8 cellular contexts compared by ENCODE assay signal in genomic region chr1:151326619-151327222, GRCh38. TPM values are rescaled to one million over a fixed set of nuclear protein-coding genes. Genes with fewer than 3 reads are reported as not detected.
DNase-seq lines count a peak whose midpoint lies in the region; ATAC-seq, FAIRE-seq and TF ChIP-seq lines count a peak whose summit lies in the region.

No MANE protein-coding gene starts in this region.

- no peaks in the 10 kb centered on the region for H3K27me3 Mint-ChIP-seq in T-cell

- H3K9me3 Mint-ChIP-seq in T-cell: no peaks in the 10 kb centered on the region

- H3K4me1 Mint-ChIP-seq in T-cell: peaks cover 42 to 52% (median 52%) of the 10 kb centered on the region in 3 donors

- CTCF ChIA-PET in T-cell (lab: Charles Lee): interaction anchor here in 1 of 2 donors (0.5 to 2.7 kb wide), 7 partner anchors 12 to 437 kb away, joined by 3 to 36 read pairs (median 4); partner anchors contain the start of genes MRPL9, RFX5 and TMOD4

- peak overlapping the region; percentile 94 to 97 for H3K27ac Mint-ChIP-seq in T-cell

- H3K4me3 Mint-ChIP-seq in T-cell: peak overlapping the region; percentile 88 to 98 (median 96)

- peak; percentile 66 for ATAC-seq in GM19351 (IDR thresholded peaks at IDR 0.05; ENCODE audit: unreplicated experiment)
- ATAC-seq in HG03520 (IDR thresholded peaks at IDR 0.05; ENCODE audit: unreplicated experiment): peak; percentile 46
- ATAC-seq in T-cell (replicated peaks in 1 of 4): peak; percentile 35 to 47 (median 45)

- FAIRE-seq in D721Med (lab: Jason Lieb, UNC): no peak

- DNase-seq in COLO668 (lab: John Stamatoyannopoulos, UW; ENCODE audit: unreplicated experiment) (peak; percentile 53), T-cell (peak in 31 of 34 experiments; percentile 23 to 64 (median 43)), caudate nucleus (lab: John Stamatoyannopoulos, UW) (peak in 38 of 61 donors; percentile 10 to 81 (median 50)), kidney glomerular epithelial cell (lab: John Stamatoyannopoulos, UW) (peak; percentile 52), D721Med (ENCODE audit: insufficient read length, low spot score) (no peak)
- DNase-seq in stimulated activated CD4-positive, alpha-beta T cell treated with anti-CD3 and anti-CD28 coated beads, Interleukin-1b, Interleukin-23, amount 100 ng/mL, for 4 hours (ENCODE audit: low read depth in 2 of 2): peak; percentile 42 to 54

- peak overlapping the region; percentile 72 for H3K27ac ChIP-seq in caudate nucleus (ENCODE audit: low read depth, low read length)

- TF ChIP-seq CTCF in D721Med (IDR thresholded peaks at IDR 0.05; ENCODE audit: insufficient read depth, missing control alignments): no peak

- POLR2A ChIA-PET in T-cell (lab: Charles Lee): interaction anchor here (0.5 to 1.2 kb wide), 4 partner anchors 45 to 416 kb away, joined by 3 to 5 read pairs (median 4); partner anchors contain the start of genes PSMB4 (in 1 of the 2) and ZNF687 (in 1 of the 2)

- H3K36me3 Mint-ChIP-seq in T-cell: peaks cover 23% of the 10 kb centered on the region

RNA-seq across cellular contexts. Expression of gene PI4KB, which starts 0.5 kb away (rescaled TPM):
- 10 to 100 TPM; 64.9 to 96.9 (median 75.4) TPM for total RNA-seq in T-cell

RNA-seq across cellular contexts. Expression of gene RFX5, which starts 20.3 kb away (rescaled TPM):
- 10 to 100 TPM; 50.3 to 79.8 (median 70.2) TPM for total RNA-seq in T-cell

RNA-seq across cellular contexts. Expression of gene ZNF687, which starts 44.6 kb away (rescaled TPM):
- 10 to 100 TPM; 27.7 to 44.2 (median 40.5) TPM for total RNA-seq in T-cell

RNA-seq across cellular contexts. Expression of gene SELENBP1, which starts 45.8 kb away (rescaled TPM):
- 1 to 10 TPM in 1 of 5 donors, under 1 TPM in 2, not detected in 2; 0.72 to 1.2 (median 0.93) TPM for total RNA-seq in T-cell
